18 cellular contexts compared by ENCODE assay signal in the genomic region with DNA sequence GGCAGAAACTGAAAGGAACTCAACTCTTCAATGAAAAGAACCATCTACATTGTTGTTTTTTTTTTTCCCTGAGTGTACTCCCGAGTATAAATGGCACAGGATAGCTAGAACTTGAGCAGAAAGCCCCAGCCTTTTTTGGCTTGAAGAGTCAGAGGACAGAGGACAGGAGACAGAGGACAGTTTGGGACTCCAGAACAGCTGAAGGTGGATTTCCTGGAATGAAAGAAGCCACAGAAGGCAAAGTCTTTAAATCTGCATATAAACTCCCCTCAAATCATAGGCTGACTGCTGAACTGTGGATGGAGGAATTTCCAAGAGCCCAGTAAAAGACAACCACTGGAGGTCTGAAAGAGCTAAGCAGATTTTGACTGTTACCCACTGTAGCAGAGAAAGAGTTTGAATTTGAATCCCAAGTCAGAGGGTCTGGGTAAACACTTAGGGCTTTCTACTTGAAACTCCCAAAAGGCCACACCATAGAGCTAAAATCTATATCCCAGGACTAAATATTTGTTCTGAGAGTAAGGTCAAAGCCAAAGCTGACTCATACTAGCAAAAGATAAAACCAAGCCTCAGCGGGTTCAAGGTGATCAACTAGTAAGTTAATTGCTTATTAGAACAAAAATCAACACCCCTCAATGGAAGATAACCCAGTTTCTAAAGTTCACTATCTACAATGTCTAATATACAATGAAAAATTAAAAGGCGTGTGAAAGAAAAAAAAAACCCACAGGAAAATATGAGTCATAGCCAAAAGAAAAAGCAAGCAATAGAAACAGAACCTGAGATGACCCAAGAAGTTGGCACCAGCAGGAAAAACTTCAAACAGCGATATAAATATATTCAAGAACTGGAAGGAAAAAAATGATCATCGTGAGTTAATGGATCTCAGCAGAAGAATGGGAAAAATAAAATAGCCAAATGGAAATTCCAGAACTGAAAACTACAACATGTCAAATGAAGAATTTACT. TPM values are rescaled to one million over a fixed set of nuclear protein-coding genes. Genes with fewer than 3 reads are reported as not detected.
DNase-seq lines count a peak whose midpoint lies in the region; ATAC-seq and TF ChIP-seq lines count a peak whose summit lies in the region.
"Had no signal": no experiment of that assay in that cellular context is flagged by ENCODE, and none has a peak within 500 bp of the region (broad histone marks: within the 10 kb centered on the region; RNA-seq: fewer than 3 reads in every experiment).

No MANE protein-coding gene starts in this region.

- H3K4me3 Mint-ChIP-seq in activated T-cell treated with anti-CD3 and anti-CD28 coated beads, Interleukin-2, amount 50 U/mL, for 72 hours: peak overlapping the region in 1 of 2 donors; percentile 22
- H3K4me3 Mint-ChIP-seq in activated T-helper 1 cell treated with anti-CD3 and anti-CD28 coated beads, Interleukin-12 subunit alpha, Interleukin-12 subunit beta, Interleukin-2, Interleukin-4 antibody, amounts not matched to agents 30 ng/mL and 10 ng/mL and 1 ng/mL, durations not matched to agents 14 hours and 24 hours and 36 hours: no peak overlapping the region
- H3K4me3 Mint-ChIP-seq: naive thymus-derived CD8-positive, alpha-beta T cell; WTC11 had no signal

- H3K4me3 ChIP-seq in fibroblast of mammary gland (ENCODE audit: control insufficient read depth, low read depth, low read length): no peak overlapping the region
- H3K4me3 ChIP-seq in aorta (ENCODE audit: low read length in 2 of 2): no peak overlapping the region
- H3K4me3 ChIP-seq: adrenal gland, esophagus squamous epithelium, upper lobe of right lung had no signal

- 14 to 15% methylated on average over 5 of the region's 5 CpGs for WGBS in aorta, 2 donors

- no peaks in the 10 kb centered on the region for H3K9me3 ChIP-seq in aorta (ENCODE audit: control insufficient read depth, low read length)
- H3K9me3 ChIP-seq: adrenal gland, upper lobe of right lung had no signal

- peak in 1 of 2 donors; percentile 57 for ATAC-seq in activated T-cell treated with anti-CD3 and anti-CD28 coated beads, Interleukin-2, amount 50 U/mL, for 72 hours (replicated peaks in 1 of 2)
- ATAC-seq in aorta (ENCODE audit: low FRiP score) (no peak), HG03175 (IDR thresholded peaks at IDR 0.05; ENCODE audit: unreplicated experiment) (no peak)
- ATAC-seq: naive thymus-derived CD8-positive, alpha-beta T cell; upper lobe of right lung; WTC11 had no signal

- TF ChIP-seq CTCF in fibroblast of mammary gland (conservative IDR thresholded peaks at IDR 0.05; ENCODE audit: control insufficient read depth, insufficient read depth, low read depth, low read length): no peak

- peak overlapping the region; percentile 95 for H3K27ac Mint-ChIP-seq in activated T-cell treated with anti-CD3 and anti-CD28 coated beads, Interleukin-2, amount 50 U/mL, for 72 hours
- peak overlapping the region; percentile 41 for H3K27ac Mint-ChIP-seq in activated T-helper 1 cell treated with anti-CD3 and anti-CD28 coated beads, Interleukin-12 subunit alpha, Interleukin-12 subunit beta, Interleukin-2, Interleukin-4 antibody, amounts not matched to agents 30 ng/mL and 10 ng/mL and 1 ng/mL, durations not matched to agents 14 hours and 24 hours and 36 hours
- H3K27ac Mint-ChIP-seq: naive thymus-derived CD8-positive, alpha-beta T cell; WTC11 had no signal

- H3K27me3 Mint-ChIP-seq in activated T-cell treated with anti-CD3 and anti-CD28 coated beads, Interleukin-2, amount 50 U/mL, for 72 hours (ENCODE audit: low read depth): no peaks in the 10 kb centered on the region
- H3K27me3 Mint-ChIP-seq in activated T-helper 1 cell treated with anti-CD3 and anti-CD28 coated beads, Interleukin-12 subunit alpha, Interleukin-12 subunit beta, Interleukin-2, Interleukin-4 antibody, amounts not matched to agents 30 ng/mL and 10 ng/mL and 1 ng/mL, durations not matched to agents 14 hours and 24 hours and 36 hours (ENCODE audit: insufficient read depth): peaks cover 3% of the 10 kb centered on the region

- H3K27me3 ChIP-seq in aorta (ENCODE audit: control insufficient read depth in 1 of 2, insufficient read depth in 2 of 2, low read length in 1 of 2): no peaks in the 10 kb centered on the region
- H3K27me3 ChIP-seq: adrenal gland, esophagus squamous epithelium, upper lobe of right lung had no signal

- H3K36me3 Mint-ChIP-seq in activated T-cell treated with anti-CD3 and anti-CD28 coated beads, Interleukin-2, amount 50 U/mL, for 72 hours (ENCODE audit: insufficient read depth in 2 of 2): peaks cover 7 to 14% of the 10 kb centered on the region in 2 donors
- peaks cover 18% of the 10 kb centered on the region for H3K36me3 Mint-ChIP-seq in activated T-helper 1 cell treated with anti-CD3 and anti-CD28 coated beads, Interleukin-12 subunit alpha, Interleukin-12 subunit beta, Interleukin-2, Interleukin-4 antibody, amounts not matched to agents 30 ng/mL and 10 ng/mL and 1 ng/mL, durations not matched to agents 14 hours and 24 hours and 36 hours (ENCODE audit: low read depth)

- intact Hi-C loops in activated T-helper 1 cell treated with anti-CD3 and anti-CD28 coated beads, Interleukin-12 subunit alpha, Interleukin-12 subunit beta, Interleukin-2, Interleukin-4 antibody, amounts not matched to agents 30 ng/mL and 10 ng/mL and 1 ng/mL, durations not matched to agents 14 hours and 24 hours and 36 hours (cut with micrococcal nuclease): no loop called here
- intact Hi-C loops in aorta (cut with DNase I): no loop called here

- H3K27ac ChIP-seq in aorta (ENCODE audit: low read depth in 1 of 2, low read length in 2 of 2): peak overlapping the region; percentile 20 to 74
- H3K27ac ChIP-seq: esophagus squamous epithelium, upper lobe of right lung had no signal

- peaks cover 4 to 7% of the 10 kb centered on the region in 2 donors for H3K9me3 Mint-ChIP-seq in activated T-cell treated with anti-CD3 and anti-CD28 coated beads, Interleukin-2, amount 50 U/mL, for 72 hours
- H3K9me3 Mint-ChIP-seq in activated T-helper 1 cell treated with anti-CD3 and anti-CD28 coated beads, Interleukin-12 subunit alpha, Interleukin-12 subunit beta, Interleukin-2, Interleukin-4 antibody, amounts not matched to agents 30 ng/mL and 10 ng/mL and 1 ng/mL, durations not matched to agents 14 hours and 24 hours and 36 hours: peaks cover 21% of the 10 kb centered on the region

- no peaks in the 10 kb centered on the region for H3K4me1 ChIP-seq in aorta (ENCODE audit: control insufficient read depth in 1 of 2, insufficient read depth in 2 of 2, low read length in 2 of 2)
- H3K4me1 ChIP-seq: adrenal gland, upper lobe of right lung had no signal

- H3K36me3 ChIP-seq in aorta (ENCODE audit: control insufficient read depth in 1 of 2, insufficient read depth in 2 of 2, low read length in 1 of 2): peaks cover 0 to 4% of the 10 kb centered on the region in 2 donors

- no peak for DNase-seq in activated T-cell treated with anti-CD3 and anti-CD28 coated beads, Interleukin-2, amount 50 U/mL, for 72 hours
- DNase-seq in activated T-cell treated with anti-CD3 and anti-CD28 coated beads for 4 hours (no peak), fibroblast of mammary gland (ENCODE audit: low read depth) (peak; percentile 57), aorta (no peak), NCI-H2029 (lab: John Stamatoyannopoulos, UW) (no peak), NCI-H1436 treated with DMSO at 0.1 percent for 48 hours (lab: John Stamatoyannopoulos, UW) (no peak)
- DNase-seq in activated T-helper 1 cell treated with anti-CD3 and anti-CD28 coated beads, Interleukin-12 subunit alpha, Interleukin-12 subunit beta, Interleukin-2, Interleukin-4 antibody, amounts not matched to agents 30 ng/mL and 10 ng/mL and 1 ng/mL, durations not matched to agents 14 hours and 24 hours and 36 hours (ENCODE audit: low spot score): no peak
- DNase-seq: ACHN; esophagus squamous epithelium; naive thymus-derived CD8-positive, alpha-beta T cell; NCI-H187; NCI-H526; stimulated activated CD4-positive, alpha-beta T cell treated with anti-CD3 and anti-CD28 coated beads, Interleukin-1b, Interleukin-23, amount 100 ng/mL, for 48 hours; upper lobe of right lung had no signal

- peaks cover 5% of the 10 kb centered on the region for H3K4me1 Mint-ChIP-seq in activated T-cell treated with anti-CD3 and anti-CD28 coated beads, Interleukin-2, amount 50 U/mL, for 72 hours (ENCODE audit: low read depth)
- peaks cover 6% of the 10 kb centered on the region for H3K4me1 Mint-ChIP-seq in activated T-helper 1 cell treated with anti-CD3 and anti-CD28 coated beads, Interleukin-12 subunit alpha, Interleukin-12 subunit beta, Interleukin-2, Interleukin-4 antibody, amounts not matched to agents 30 ng/mL and 10 ng/mL and 1 ng/mL, durations not matched to agents 14 hours and 24 hours and 36 hours (ENCODE audit: low read depth)
- H3K4me1 Mint-ChIP-seq: naive thymus-derived CD8-positive, alpha-beta T cell had no signal

RNA-seq across cellular contexts. Expression of gene OPN1SW, which starts 1.8 kb away (rescaled TPM):
- total RNA-seq in activated T-cell treated with anti-CD3 and anti-CD28 coated beads, Interleukin-2, amount 50 U/mL, for 72 hours: not detected
- not detected in 2 replicates for total RNA-seq in activated T-helper 1 cell treated with anti-CD3 and anti-CD28 coated beads, Interleukin-12 subunit alpha, Interleukin-12 subunit beta, Interleukin-2, Interleukin-4 antibody, amounts not matched to agents 30 ng/mL and 10 ng/mL and 1 ng/mL, durations not matched to agents 14 hours and 24 hours and 36 hours
- not detected for total RNA-seq in aorta
- polyA plus RNA-seq in aorta: not detected
- total RNA-seq: adrenal gland; esophagus squamous epithelium; liver; naive thymus-derived CD8-positive, alpha-beta T cell; upper lobe of right lung; WTC11 had no signal
- polyA plus RNA-seq: adrenal gland had no signal

RNA-seq across cellular contexts. Expression of gene CCDC136, which starts 14.3 kb away (rescaled TPM):
- total RNA-seq in activated T-cell treated with anti-CD3 and anti-CD28 coated beads, Interleukin-2, amount 50 U/mL, for 72 hours: 1 to 10 TPM; 4.6 to 7.4 TPM
- 10.0 and 11.1 TPM in 2 replicates for total RNA-seq in activated T-helper 1 cell treated with anti-CD3 and anti-CD28 coated beads, Interleukin-12 subunit alpha, Interleukin-12 subunit beta, Interleukin-2, Interleukin-4 antibody, amounts not matched to agents 30 ng/mL and 10 ng/mL and 1 ng/mL, durations not matched to agents 14 hours and 24 hours and 36 hours
- 10 to 100 TPM; 18.3 to 29.5 TPM for total RNA-seq in aorta
- 1 to 10 TPM; 7.5 to 8.9 TPM for polyA plus RNA-seq in aorta

RNA-seq across cellular contexts. Expression of gene CALU, which starts 38.3 kb away (rescaled TPM):
- total RNA-seq in activated T-cell treated with anti-CD3 and anti-CD28 coated beads, Interleukin-2, amount 50 U/mL, for 72 hours: 10 to 100 TPM; 32.2 to 32.4 TPM
- 52.8 and 59.2 TPM in 2 replicates for total RNA-seq in activated T-helper 1 cell treated with anti-CD3 and anti-CD28 coated beads, Interleukin-12 subunit alpha, Interleukin-12 subunit beta, Interleukin-2, Interleukin-4 antibody, amounts not matched to agents 30 ng/mL and 10 ng/mL and 1 ng/mL, durations not matched to agents 14 hours and 24 hours and 36 hours
- total RNA-seq in aorta: 100 to 1,000 TPM; 206 to 267 TPM
- 100 to 1,000 TPM; 145 to 164 TPM for polyA plus RNA-seq in aorta

RNA-seq across cellular contexts. Expression of gene FLNC, which starts 52.8 kb away (rescaled TPM):
- under 1 TPM; 0.02 to 0.07 TPM for total RNA-seq in activated T-cell treated with anti-CD3 and anti-CD28 coated beads, Interleukin-2, amount 50 U/mL, for 72 hours
- total RNA-seq in activated T-helper 1 cell treated with anti-CD3 and anti-CD28 coated beads, Interleukin-12 subunit alpha, Interleukin-12 subunit beta, Interleukin-2, Interleukin-4 antibody, amounts not matched to agents 30 ng/mL and 10 ng/mL and 1 ng/mL, durations not matched to agents 14 hours and 24 hours and 36 hours: 0.03 and 0.07 TPM in 2 replicates
- 100 to 1,000 TPM; 135 to 245 TPM for total RNA-seq in aorta
- 10 to 100 TPM in 1 of 2 donors, 1 to 10 TPM in 1; 7.8 to 18.3 TPM for polyA plus RNA-seq in aorta
- total RNA-seq: naive thymus-derived CD8-positive, alpha-beta T cell had no signal
